In the genomic region with DNA sequence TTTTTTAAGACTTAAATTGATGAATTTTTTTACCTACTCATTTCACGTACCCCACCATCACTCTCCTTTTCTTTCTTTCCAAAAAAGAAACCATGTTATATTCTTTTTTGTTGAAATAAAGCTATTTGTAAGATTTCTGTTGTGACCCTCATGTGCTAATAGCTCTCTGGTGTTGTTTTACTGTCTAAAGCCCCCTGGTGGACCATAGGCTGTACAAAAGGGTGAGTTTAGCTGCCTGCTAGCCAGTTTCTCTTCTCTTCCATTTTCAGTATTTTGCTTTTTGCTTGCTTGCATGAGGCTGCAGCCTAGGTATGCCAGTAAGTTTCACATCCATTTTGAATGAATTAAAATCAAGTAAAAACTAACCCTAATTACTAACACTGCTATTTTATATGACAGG, we compare ENCODE assay signal across 10 cellular contexts. TPM values are rescaled to one million over a fixed set of nuclear protein-coding genes. Genes with fewer than 3 reads are reported as not detected.
DNase-seq lines count a peak whose midpoint lies in the region; ATAC-seq and TF ChIP-seq lines count a peak whose summit lies in the region.
"Had no signal": no experiment of that assay in that cellular context is flagged by ENCODE, and none has a peak within 500 bp of the region (broad histone marks: within the 10 kb centered on the region; RNA-seq: fewer than 3 reads in every experiment).

No MANE protein-coding gene starts in this region.

- DNase-seq in AG10803 (ENCODE audit: low read depth) (no peak), GM23248 (peak; percentile 29), fibroblast of the aortic adventitia (ENCODE audit: low read depth) (peak; percentile 7), middle frontal gyrus (ENCODE audit: extremely low spot score, low spot score) (no peak), GDM1 (lab: John Stamatoyannopoulos, UW) (no peak), NCI-H2107 treated with DMSO at 0.1 percent for 48 hours (lab: John Stamatoyannopoulos, UW; ENCODE audit: unreplicated experiment) (no peak)
- DNase-seq: NCI-H510A treated with DMSO at 0.1 percent for 48 hours had no signal

- H3K36me3 ChIP-seq in GM23248 (ENCODE audit: low read depth), result no peaks in the 10 kb centered on the region

- TF ChIP-seq CTCF in AG10803 (conservative IDR thresholded peaks at IDR 0.05; ENCODE audit: low read length) (peak; percentile 45), fibroblast of the aortic adventitia (IDR thresholded peaks at IDR 0.05; ENCODE audit: insufficient read depth, low read length) (peak; percentile 41)

- no peak overlapping the region for H2AFZ ChIP-seq in GM23248
- H2AFZ ChIP-seq: parathyroid adenoma had no signal

- H3K9me3 ChIP-seq in GM23248 (ENCODE audit: low read depth), result no peaks in the 10 kb centered on the region

- ATAC-seq in SK-N-SH treated with all-trans-retinoic acid at 6 μM for 48 hours (peak; percentile 75), HG02642 (IDR thresholded peaks at IDR 0.05; ENCODE audit: poor library complexity, unreplicated experiment) (no peak)

- no peak overlapping the region for H3K4me3 ChIP-seq in AG10803 (ENCODE audit: low read length)
- H3K4me3 ChIP-seq in GM23248, result no peak overlapping the region
- no peak overlapping the region for H3K4me3 ChIP-seq in fibroblast of the aortic adventitia (ENCODE audit: low read depth, low read length)

- no peaks in the 10 kb centered on the region for H3K4me1 ChIP-seq in GM23248 (ENCODE audit: insufficient read depth)
- H3K4me1 ChIP-seq: parathyroid adenoma had no signal

- H3K27ac ChIP-seq in GM23248, result no peak overlapping the region
- H3K27ac ChIP-seq: parathyroid adenoma had no signal

- no peaks in the 10 kb centered on the region for H3K9me2 ChIP-seq in GM23248 (ENCODE audit: insufficient read depth)

- H3F3A ChIP-seq in GM23248 (ENCODE audit: insufficient read depth), result no peaks in the 10 kb centered on the region

- H4K20me1 ChIP-seq in GM23248 (ENCODE audit: insufficient read depth), result no peaks in the 10 kb centered on the region

- H3K79me2 ChIP-seq in GM23248 (ENCODE audit: insufficient read depth), result no peaks in the 10 kb centered on the region
- H3K79me2 ChIP-seq: parathyroid adenoma had no signal

- no peaks in the 10 kb centered on the region for H3K27me3 ChIP-seq in GM23248 (replicated peaks; ENCODE audit: insufficient read depth)

- WGBS in GM23248 (ENCODE audit: low coverage in 1 of 2, low lambda C conversion rate in 2 of 2, missing lambda C conversion rate in 2 of 2), 2 experiments, result 41 to 42% methylated on average over 1 of the region's 1 CpG

- H3K4me2 ChIP-seq in GM23248 (ENCODE audit: unreplicated experiment), result no peak overlapping the region

- H3K9ac ChIP-seq in GM23248, result no peak overlapping the region
- H3K9ac ChIP-seq: parathyroid adenoma had no signal

- in situ Hi-C loops in GM23248 (cut with MboI), result no loop called here

TF ChIP-seq in SK-N-SH treated with all-trans-retinoic acid at 6 μM for 48 hours, 23 proteins besides CTCF, POLR2A, EP300 and RAD21:
- TF ChIP-seq SNAI2 (CRISPR knock-in tag; IDR thresholded peaks at IDR 0.05), result no peak
- TF ChIP-seq CSRNP3 (CRISPR knock-in tag; IDR thresholded peaks at IDR 0.05), result no peak
- no peak for TF ChIP-seq ZNF8 (CRISPR knock-in tag; IDR thresholded peaks at IDR 0.05)
- no peak for TF ChIP-seq CREB5 (CRISPR knock-in tag; IDR thresholded peaks at IDR 0.05; ENCODE audit: low read depth)

RNA-seq across cellular contexts. Expression of gene VAMP3, which starts 15.6 kb away (rescaled TPM):
- 195 and 835 TPM in 2 replicates for total RNA-seq in GM23248 (2014; rRNA removed; shearing (Covaris generic))
- 166 and 173 TPM in 2 replicates for polyA plus RNA-seq in GM23248 (2016; fragmentation: Nextera tagmentation; extraction: Ambion mirVana)
- total RNA-seq in fibroblast of the aortic adventitia (ENCODE audit: low replicate concordance), result 37.2 and 135 TPM in 2 replicates

RNA-seq across cellular contexts. Expression of gene PER3, which starts 28.6 kb away (rescaled TPM):
- total RNA-seq in GM23248 (2014; rRNA removed; shearing (Covaris generic)), result 1.1 and 2.8 TPM in 2 replicates
- 1.4 and 2.4 TPM in 2 replicates for polyA plus RNA-seq in GM23248 (2016; fragmentation: Nextera tagmentation; extraction: Ambion mirVana)
- total RNA-seq in fibroblast of the aortic adventitia (ENCODE audit: low replicate concordance), result 27.1 and 35.5 TPM in 2 replicates

Comparison
In these comparisons a context has a peak if more than half of its experiments do, and no peak if none do; other contexts are left out.
1. DNase-seq: peak in GM23248 (single experiment) and fibroblast of the aortic adventitia (single experiment); none in AG10803 (single experiment), middle frontal gyrus (single experiment), GDM1 (single experiment) and NCI-H2107 treated with DMSO at 0.1 percent for 48 hours (single experiment).